In the genomic region with DNA sequence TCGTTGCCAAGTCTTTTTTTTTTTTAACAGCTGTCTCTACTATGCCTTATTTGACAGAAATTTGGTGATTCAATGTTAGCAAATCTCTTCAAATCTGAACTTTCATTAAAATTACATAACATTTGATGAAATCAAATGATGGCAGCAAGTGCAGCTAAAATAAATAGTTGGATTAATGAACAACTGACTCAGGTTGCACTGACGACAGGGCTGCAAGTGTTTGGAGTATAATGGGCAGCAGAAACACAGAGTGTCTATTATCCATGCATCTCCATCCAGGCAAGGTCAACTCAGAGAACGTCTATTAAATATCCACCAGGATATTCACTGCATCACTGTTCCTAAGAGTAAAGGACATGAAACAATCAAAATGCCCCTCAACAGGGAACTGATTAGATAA, we compare ENCODE assay signal across 13 cellular contexts.
DNase-seq lines count a peak whose midpoint lies in the region; ATAC-seq and FAIRE-seq lines count a peak whose summit lies in the region.
"Had no signal": no experiment of that assay in that cellular context is flagged by ENCODE, and none has a peak within 500 bp of the region (broad histone marks: within the 10 kb centered on the region; RNA-seq: fewer than 3 reads in every experiment).

No MANE protein-coding gene starts in this region.

- ATAC-seq in GM21447 (IDR thresholded peaks at IDR 0.05; ENCODE audit: unreplicated experiment) (no peak), HG02763 (IDR thresholded peaks at IDR 0.05; ENCODE audit: unreplicated experiment) (no peak)
- ATAC-seq: GM12878 had no signal

- DNase-seq in NCI-H2227 treated with DMSO at 0.1 percent for 48 hours (lab: John Stamatoyannopoulos, UW): peak; percentile 17
- DNase-seq in NCI-H2227 (lab: John Stamatoyannopoulos, UW; ENCODE audit: unreplicated experiment): no peak
- DNase-seq in medulla oblongata (ENCODE audit: extremely low spot score): peak; percentile 51
- no peak for DNase-seq in NCI-H748 treated with DMSO at 0.1 percent for 48 hours (lab: John Stamatoyannopoulos, UW)
- DNase-seq: ACHN; CD4-positive, CD25-positive, alpha-beta regulatory T cell; DMS79; GOT3; H9 had no signal

- peak; percentile 93 for FAIRE-seq in islet of Langerhans (lab: Jason Lieb, UNC)
- FAIRE-seq: GM12878 had no signal

Comparison
In these comparisons a context has a peak if more than half of its experiments do, and no peak if none do; other contexts are left out.
1. DNase-seq: peak in NCI-H2227 treated with DMSO at 0.1 percent for 48 hours (single experiment) and medulla oblongata (single experiment); none in NCI-H2227 (single experiment) and NCI-H748 treated with DMSO at 0.1 percent for 48 hours (single experiment).